Comparison of ENCODE assay signal across 17 cellular contexts in the genomic region with DNA sequence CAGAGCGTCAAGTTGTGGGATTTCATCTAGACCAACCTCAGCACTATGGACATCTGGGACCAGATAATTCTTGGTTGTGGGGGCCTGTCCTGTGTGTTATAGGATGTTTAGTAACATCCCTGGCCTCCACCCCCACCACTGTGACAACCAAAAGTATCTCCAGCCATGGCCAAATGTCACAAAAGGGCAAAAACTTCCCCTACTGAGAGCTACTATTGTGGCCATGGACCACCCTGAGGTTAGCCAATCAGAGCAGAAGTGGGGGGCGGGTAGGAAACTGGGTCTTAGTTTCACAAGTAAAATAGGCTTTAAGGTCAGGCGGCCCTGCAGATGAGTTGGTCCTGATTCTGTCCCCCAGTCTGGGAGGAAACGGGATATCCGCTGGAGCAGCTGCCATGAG. TPM values are rescaled to one million over a fixed set of nuclear protein-coding genes. Genes with fewer than 3 reads are reported as not detected.
"Had no signal": no experiment of that assay in that cellular context is flagged by ENCODE, and none has a peak within 500 bp of the region (broad histone marks: within the 10 kb centered on the region; RNA-seq: fewer than 3 reads in every experiment).

No MANE protein-coding gene starts in this region.

- H3K27ac Mint-ChIP-seq: activated naive CD4-positive, alpha-beta T cell treated with anti-CD3 and anti-CD28 coated beads, Interleukin-2, amount 50 U/mL, for 72 hours; activated T-helper 1 cell treated with anti-CD3 and anti-CD28 coated beads, Interleukin-12 subunit alpha, Interleukin-12 subunit beta, Interleukin-2, Interleukin-4 antibody, amounts not matched to agents 30 ng/mL and 10 ng/mL and 1 ng/mL, durations not matched to agents 14 hours and 24 hours and 36 hours; natural killer cell; T-cell had no signal

- H3K9me3 Mint-ChIP-seq: activated naive CD4-positive, alpha-beta T cell treated with anti-CD3 and anti-CD28 coated beads, Interleukin-2, amount 50 U/mL, for 72 hours; activated T-helper 1 cell treated with anti-CD3 and anti-CD28 coated beads, Interleukin-12 subunit alpha, Interleukin-12 subunit beta, Interleukin-2, Interleukin-4 antibody, amounts not matched to agents 30 ng/mL and 10 ng/mL and 1 ng/mL, durations not matched to agents 14 hours and 24 hours and 36 hours; natural killer cell; T-cell had no signal

- H3K4me1 Mint-ChIP-seq: natural killer cell, T-cell had no signal

- H3K36me3 Mint-ChIP-seq: natural killer cell, T-cell had no signal

- H3K4me3 Mint-ChIP-seq: activated T-helper 1 cell treated with anti-CD3 and anti-CD28 coated beads, Interleukin-12 subunit alpha, Interleukin-12 subunit beta, Interleukin-2, Interleukin-4 antibody, amounts not matched to agents 30 ng/mL and 10 ng/mL and 1 ng/mL, durations not matched to agents 14 hours and 24 hours and 36 hours; natural killer cell; T-cell had no signal

- DNase-seq: activated CD4-positive, alpha-beta T cell treated with anti-CD3 and anti-CD28 coated beads for 1 hour; activated CD4-positive, alpha-beta T cell treated with anti-CD3 and anti-CD28 coated beads, Interleukin-2, amount 50 U/mL, for 1 hour; activated T-cell treated with anti-CD3 and anti-CD28 coated beads for 4 hours; cerebellar nuclear complex; esophagus squamous epithelium; gastrocnemius medialis; hypothalamus; left ventricle myocardium superior; mammary epithelial cell; midbrain; natural killer cell; right cardiac atrium; stimulated activated CD4-positive, alpha-beta T cell treated with anti-CD3 and anti-CD28 coated beads, Interleukin-4, amount 100 ng/mL, for 4 hours; WERI-Rb-1 had no signal

- ATAC-seq: gastrocnemius medialis, left ventricle myocardium superior, right cardiac atrium, T-cell had no signal

RNA-seq across cellular contexts. Expression of gene PLIN1, which starts 49.3 kb away (rescaled TPM):
- total RNA-seq: activated T-helper 1 cell treated with anti-CD3 and anti-CD28 coated beads, Interleukin-12 subunit alpha, Interleukin-12 subunit beta, Interleukin-2, Interleukin-4 antibody, amounts not matched to agents 30 ng/mL and 10 ng/mL and 1 ng/mL, durations not matched to agents 14 hours and 24 hours and 36 hours had no signal

RNA-seq across cellular contexts. Expression of gene TICRR, which starts 54.6 kb away (rescaled TPM):
- total RNA-seq: gastrocnemius medialis had no signal
